ENCODE assay signal across 2 cellular contexts in the genomic region with DNA sequence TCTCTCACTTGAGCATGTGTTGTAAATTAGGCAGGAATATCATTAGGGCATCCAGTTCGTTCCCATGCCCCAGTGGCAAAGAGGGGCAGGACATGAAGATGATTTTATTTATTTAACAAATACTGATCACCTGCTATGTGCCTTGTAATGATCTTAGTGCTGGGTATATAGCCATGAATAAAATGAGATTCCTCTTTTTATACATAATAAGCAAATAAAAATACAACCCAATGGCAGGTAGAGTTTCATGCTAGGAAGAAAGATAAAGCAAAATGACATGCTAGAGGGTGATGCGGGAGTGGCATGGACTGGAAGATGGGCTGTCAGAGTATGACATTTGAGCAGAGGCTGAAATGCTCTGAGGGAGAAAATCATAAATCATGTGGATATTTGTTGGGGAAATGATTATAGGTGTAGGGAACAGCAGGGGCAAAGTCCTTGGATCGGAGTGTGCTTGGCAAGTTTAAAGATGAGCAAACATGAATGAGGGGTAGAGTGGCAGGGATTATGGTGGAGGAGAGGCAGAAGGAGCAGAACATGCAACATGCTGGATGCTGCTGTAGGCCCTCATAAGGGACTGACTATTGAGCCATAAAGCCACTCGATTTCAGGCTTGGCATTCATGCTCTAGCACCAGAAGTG.
TF ChIP-seq lines count a peak whose summit lies in the region.

No MANE protein-coding gene starts in this region.

TF ChIP-seq in HEK293, 187 proteins besides CTCF, POLR2A, EP300 and RAD21 (continued from another document):
- peak; percentile 73 for TF ChIP-seq SP7 (tag by site-specific recombination; IDR thresholded peaks at IDR 0.05)
- no peak for TF ChIP-seq ZNF354C (tag by site-specific recombination; IDR thresholded peaks at IDR 0.05; ENCODE audit: borderline replicate concordance, low read depth)
- no peak for TF ChIP-seq ZNF776 (tag by site-specific recombination; IDR thresholded peaks at IDR 0.05; ENCODE audit: borderline replicate concordance)

TF ChIP-seq in H1, 55 proteins besides CTCF, POLR2A, EP300 and RAD21:
- TF ChIP-seq HDAC2 (IDR thresholded peaks at IDR 0.05; ENCODE audit: borderline replicate concordance in 1 of 2, low read depth in 2 of 2, low read length in 2 of 2) (no peak), CEBPB (IDR thresholded peaks at IDR 0.05; ENCODE audit: low read depth, low read length) (no peak), BRCA1 (IDR thresholded peaks at IDR 0.05; ENCODE audit: low read depth, low read length) (no peak), TCF12 (IDR thresholded peaks at IDR 0.05; ENCODE audit: low read depth, low read length) (no peak), JUN (IDR thresholded peaks at IDR 0.05; ENCODE audit: low read depth, low read length) (no peak)
- TF ChIP-seq, protein P1, sequence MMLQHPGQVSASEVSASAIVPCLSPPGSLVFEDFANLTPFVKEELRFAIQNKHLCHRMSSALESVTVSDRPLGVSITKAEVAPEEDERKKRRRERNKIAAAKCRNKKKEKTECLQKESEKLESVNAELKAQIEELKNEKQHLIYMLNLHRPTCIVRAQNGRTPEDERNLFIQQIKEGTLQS (IDR thresholded peaks at IDR 0.05; ENCODE audit: insufficient read depth, low read depth, low read length): no peak
- TF ChIP-seq, protein P2, sequence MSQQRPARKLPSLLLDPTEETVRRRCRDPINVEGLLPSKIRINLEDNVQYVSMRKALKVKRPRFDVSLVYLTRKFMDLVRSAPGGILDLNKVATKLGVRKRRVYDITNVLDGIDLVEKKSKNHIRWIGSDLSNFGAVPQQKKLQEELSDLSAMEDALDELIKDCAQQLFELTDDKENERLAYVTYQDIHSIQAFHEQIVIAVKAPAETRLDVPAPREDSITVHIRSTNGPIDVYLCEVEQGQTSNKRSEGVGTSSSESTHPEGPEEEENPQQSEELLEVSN (IDR thresholded peaks at IDR 0.05): no peak
TF ChIP-seq in H1: peak in this region for 0.
